ENCODE assay signal across 1 cellular context in the genomic region with DNA sequence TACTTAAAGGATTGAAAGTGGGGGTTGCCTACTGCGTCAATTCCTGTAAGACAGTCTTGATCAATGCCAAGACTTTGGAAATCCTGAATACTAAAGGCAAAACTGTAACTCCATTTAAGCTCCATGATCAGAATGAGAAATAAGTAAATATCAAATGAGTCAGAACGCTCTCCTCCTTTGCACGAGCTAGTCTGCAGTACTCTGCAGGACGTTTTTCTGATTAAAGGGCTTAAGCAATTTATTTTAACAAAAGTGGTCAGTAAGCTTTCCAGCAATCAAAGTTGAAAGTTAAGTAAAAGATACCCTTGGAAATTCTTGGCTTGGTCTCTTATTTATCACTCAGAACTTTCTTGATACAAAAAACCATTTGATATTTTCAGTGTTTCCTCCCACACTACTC.
TF ChIP-seq lines count a peak whose summit lies in the region.

No MANE protein-coding gene starts in this region.

TF ChIP-seq in IMR-90, 13 proteins besides CTCF, POLR2A, EP300 and RAD21 (continued from another document):
- TF ChIP-seq MAZ (IDR thresholded peaks at IDR 0.05; ENCODE audit: borderline replicate concordance, low read depth, low read length), result no peak
- peak; percentile 48; the same call in 1 of the 2 replicates for TF ChIP-seq BHLHE40 (IDR thresholded peaks at IDR 0.05; ENCODE audit: low read depth, low read length)
- no peak for TF ChIP-seq NFE2L2 (IDR thresholded peaks at IDR 0.05; ENCODE audit: low read depth, low read length)
- peak; percentile 35; the same call in 1 of the 2 replicates for TF ChIP-seq FOS (IDR thresholded peaks at IDR 0.05; ENCODE audit: low read depth, low read length)
- TF ChIP-seq, protein P1, sequence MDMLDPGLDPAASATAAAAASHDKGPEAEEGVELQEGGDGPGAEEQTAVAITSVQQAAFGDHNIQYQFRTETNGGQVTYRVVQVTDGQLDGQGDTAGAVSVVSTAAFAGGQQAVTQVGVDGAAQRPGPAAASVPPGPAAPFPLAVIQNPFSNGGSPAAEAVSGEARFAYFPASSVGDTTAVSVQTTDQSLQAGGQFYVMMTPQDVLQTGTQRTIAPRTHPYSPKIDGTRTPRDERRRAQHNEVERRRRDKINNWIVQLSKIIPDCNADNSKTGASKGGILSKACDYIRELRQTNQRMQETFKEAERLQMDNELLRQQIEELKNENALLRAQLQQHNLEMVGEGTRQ (IDR thresholded peaks at IDR 0.05; ENCODE audit: low read depth, low read length), result no peak
- TF ChIP-seq SMC3 (IDR thresholded peaks at IDR 0.05; ENCODE audit: low read depth, low read length), result no peak
